ENCODE assay signal across 1 cellular context in genomic region chr15:41096178-41096577, GRCh38.
TF ChIP-seq lines count a peak whose summit lies in the region.

No MANE protein-coding gene starts in this region.

TF ChIP-seq in K562, 482 proteins besides CTCF, POLR2A, EP300 and RAD21 (continued from another document):
- TF ChIP-seq PBX2 (CRISPR knock-in tag; IDR thresholded peaks at IDR 0.05; ENCODE audit: low read depth) (no peak), PBX2 (tag; conservative IDR thresholded peaks at IDR 0.05; ENCODE audit: low read depth) (peak; percentile 53; the same call in 1 of the 2 replicates), TEAD1 (CRISPR knock-in tag; IDR thresholded peaks at IDR 0.05) (no peak), CBFA2T2 (conservative IDR thresholded peaks at IDR 0.05) (peak; percentile 35; the same call in 1 of the 2 replicates), CBFA2T3 (IDR thresholded peaks at IDR 0.05) (peak; percentile 66), RCOR1 (IDR thresholded peaks at IDR 0.05; ENCODE audit: borderline replicate concordance in 1 of 2, low read depth in 2 of 2, low read length in 2 of 2) (0 out of 4 replicates have a peak, but pooled peaks of 1 of the 2 experiments have one; percentile 24), TEAD4 (IDR thresholded peaks at IDR 0.05; ENCODE audit: low read length) (0 out of 2 replicates have a peak, but pooled peaks have one; percentile 26), TEAD4 (CRISPR knock-in tag; IDR thresholded peaks at IDR 0.05; ENCODE audit: borderline replicate concordance) (no peak)
